Comparison of ENCODE assay signal across 1 cellular context in genomic region chr1:48526045-48526714, GRCh38.
TF ChIP-seq lines count a peak whose summit lies in the region.

No MANE protein-coding gene starts in this region.

TF ChIP-seq in HEK293, 187 proteins besides CTCF, POLR2A, EP300 and RAD21 (continued from another document and continues in another):
- TF ChIP-seq PRDM4 (tag by site-specific recombination; IDR thresholded peaks at IDR 0.05) (no peak), ZNF24 (tag by site-specific recombination; IDR thresholded peaks at IDR 0.05) (0 out of 2 replicates have a peak, but pooled peaks have one; percentile 53), ZSCAN18 (tag by site-specific recombination; IDR thresholded peaks at IDR 0.05) (no peak), ZNF416 (tag by site-specific recombination; IDR thresholded peaks at IDR 0.05) (no peak), ZNF239 (tag by site-specific recombination; IDR thresholded peaks at IDR 0.05) (no peak), ZNF350 (tag by site-specific recombination; IDR thresholded peaks at IDR 0.05) (0 out of 2 replicates have a peak, but pooled peaks have one; percentile 44), SCRT2 (tag by site-specific recombination; IDR thresholded peaks at IDR 0.05) (peak; percentile 70), SALL2 (tag by site-specific recombination; IDR thresholded peaks at IDR 0.05; ENCODE audit: borderline replicate concordance) (no peak), ZNF19 (tag by site-specific recombination; IDR thresholded peaks at IDR 0.05; ENCODE audit: low read depth) (no peak), ZNF830 (tag by site-specific recombination; IDR thresholded peaks at IDR 0.05; ENCODE audit: low read depth) (no peak), ZNF473 (tag by site-specific recombination; IDR thresholded peaks at IDR 0.05) (no peak), ZNF707 (tag by site-specific recombination; IDR thresholded peaks at IDR 0.05) (no peak), ZNF366 (tag by site-specific recombination; conservative IDR thresholded peaks at IDR 0.05) (no peak), ZNF677 (tag by site-specific recombination; IDR thresholded peaks at IDR 0.05) (no peak), OVOL3 (tag by site-specific recombination; IDR thresholded peaks at IDR 0.05) (no peak), ZFP3 (tag by site-specific recombination; IDR thresholded peaks at IDR 0.05; ENCODE audit: low read depth) (no peak), TSHZ1 (tag by site-specific recombination; IDR thresholded peaks at IDR 0.05; ENCODE audit: borderline replicate concordance) (no peak), OSR2 (tag by site-specific recombination; IDR thresholded peaks at IDR 0.05) (peak; percentile 100), ZNF549 (tag by site-specific recombination; IDR thresholded peaks at IDR 0.05) (no peak), ZNF274 (IDR thresholded peaks at IDR 0.05; ENCODE audit: low read length) (no peak), ZNF274 (tag by site-specific recombination; IDR thresholded peaks at IDR 0.05; ENCODE audit: borderline replicate concordance) (no peak), ZSCAN30 (tag by site-specific recombination; IDR thresholded peaks at IDR 0.05) (peak; percentile 20; the same call in 1 of the 2 replicates), ZNF174 (tag by site-specific recombination; IDR thresholded peaks at IDR 0.05) (no peak), BCL11B (tag by site-specific recombination; IDR thresholded peaks at IDR 0.05; ENCODE audit: low read depth) (no peak), ZNF280C (tag by site-specific recombination; IDR thresholded peaks at IDR 0.05) (no peak), ZNF704 (tag by site-specific recombination; IDR thresholded peaks at IDR 0.05) (no peak), GLI4 (tag by site-specific recombination; IDR thresholded peaks at IDR 0.05) (no peak), SCRT1 (tag by site-specific recombination; IDR thresholded peaks at IDR 0.05; ENCODE audit: borderline replicate concordance) (0 out of 2 replicates have a peak, but pooled peaks have one; percentile 18), ZNF2 (tag by site-specific recombination; IDR thresholded peaks at IDR 0.05) (no peak), ZNF394 (tag by site-specific recombination; IDR thresholded peaks at IDR 0.05; ENCODE audit: borderline replicate concordance) (no peak; the same call in 1 of the 2 replicates), ZNF324 (tag by site-specific recombination; IDR thresholded peaks at IDR 0.05) (peak; percentile 29; the same call in 1 of the 2 replicates), ZNF335 (tag by site-specific recombination; conservative IDR thresholded peaks at IDR 0.05) (peak; percentile 49; the same call in 1 of the 2 replicates), ZNF658 (tag by site-specific recombination; IDR thresholded peaks at IDR 0.05) (no peak), KLF10 (tag by site-specific recombination; IDR thresholded peaks at IDR 0.05) (no peak), ZNF184 (tag by site-specific recombination; IDR thresholded peaks at IDR 0.05) (no peak), ELK4 (IDR thresholded peaks at IDR 0.05; ENCODE audit: borderline replicate concordance, low read depth, low read length) (no peak), ZNF266 (tag by site-specific recombination; IDR thresholded peaks at IDR 0.05; ENCODE audit: low read depth) (no peak), ZSCAN4 (tag by site-specific recombination; IDR thresholded peaks at IDR 0.05) (no peak), ZNF555 (tag by site-specific recombination; conservative IDR thresholded peaks at IDR 0.05) (no peak), ZNF398 (tag by site-specific recombination; IDR thresholded peaks at IDR 0.05) (no peak), ZNF202 (tag by site-specific recombination; IDR thresholded peaks at IDR 0.05; ENCODE audit: borderline replicate concordance) (no peak), ZNF114 (tag by site-specific recombination; IDR thresholded peaks at IDR 0.05) (no peak), ZNF701 (tag by site-specific recombination; IDR thresholded peaks at IDR 0.05) (no peak), SP3 (tag by site-specific recombination; IDR thresholded peaks at IDR 0.05) (no peak), ZNF837 (tag by site-specific recombination; IDR thresholded peaks at IDR 0.05) (no peak), PRDM1 (tag by site-specific recombination; IDR thresholded peaks at IDR 0.05) (no peak), ZNF624 (tag by site-specific recombination; IDR thresholded peaks at IDR 0.05) (no peak), EGR2 (tag by site-specific recombination; IDR thresholded peaks at IDR 0.05; ENCODE audit: low read depth) (no peak), ZNF112 (tag by site-specific recombination; IDR thresholded peaks at IDR 0.05) (no peak), MYNN (tag by site-specific recombination; IDR thresholded peaks at IDR 0.05; ENCODE audit: borderline replicate concordance) (no peak), ZNF132 (tag by site-specific recombination; IDR thresholded peaks at IDR 0.05; ENCODE audit: borderline replicate concordance) (no peak), ZNF558 (tag by site-specific recombination; IDR thresholded peaks at IDR 0.05) (peak; percentile 28; the same call in 1 of the 2 replicates), ZXDB (tag by site-specific recombination; IDR thresholded peaks at IDR 0.05) (no peak), ZFHX2 (tag by site-specific recombination; conservative IDR thresholded peaks at IDR 0.05) (no peak), ZNF514 (tag by site-specific recombination; IDR thresholded peaks at IDR 0.05) (no peak), GLIS1 (tag by site-specific recombination; IDR thresholded peaks at IDR 0.05) (no peak), ZNF513 (tag by site-specific recombination; IDR thresholded peaks at IDR 0.05) (peak; percentile 84)
